In genomic region chr10:74177140-74177677, GRCh38 we compare ENCODE assay signal across 8 cellular contexts. TPM values are rescaled to one million over a fixed set of nuclear protein-coding genes. Genes with fewer than 3 reads are reported as not detected.
DNase-seq lines count a peak whose midpoint lies in the region; ATAC-seq and FAIRE-seq lines count a peak whose summit lies in the region.

No MANE protein-coding gene starts in this region.

- peak; percentile 4 for FAIRE-seq in HTR-8/SVneo (lab: Jason Lieb, UNC)

- no peaks in the 10 kb centered on the region for H3K9me3 Mint-ChIP-seq in dendritic cell treated with granulocyte-macrophage colony-stimulating factor and Interleukin-4, amounts not matched to agents 40 ng/mL and 50 ng/mL, for 4 days

- peaks cover 27% of the 10 kb centered on the region for H3K4me1 Mint-ChIP-seq in dendritic cell treated with granulocyte-macrophage colony-stimulating factor and Interleukin-4, amounts not matched to agents 40 ng/mL and 50 ng/mL, for 4 days (ENCODE audit: low read depth)

- DNase-seq in HTR-8/SVneo (ENCODE audit: insufficient read length, low spot score) (peak; percentile 45), lung microvascular endothelial cell (ENCODE audit: low read depth in 2 of 2) (peak; percentile 48), cortex of kidney (lab: John Stamatoyannopoulos, UW) (no peak), NCI-H526 treated with DMSO at 0.1 percent for 48 hours (lab: John Stamatoyannopoulos, UW) (no peak)
- peak; percentile 17 for DNase-seq in activated CD4-positive, CD25-positive, alpha-beta regulatory T cell treated with anti-CD3 and anti-CD28 coated beads, Interleukin-2, amount 50 U/mL, for 16 hours (ENCODE audit: low read depth, low spot score)
- DNase-seq in stimulated activated CD8-positive, alpha-beta memory T cell treated with anti-CD3 and anti-CD28 coated beads, Interleukin-15, amount 100 ng/mL, for 48 hours (ENCODE audit: low read depth in 2 of 2), result peak; percentile 21

- H3K27me3 Mint-ChIP-seq in dendritic cell treated with granulocyte-macrophage colony-stimulating factor and Interleukin-4, amounts not matched to agents 40 ng/mL and 50 ng/mL, for 4 days, result no peaks in the 10 kb centered on the region

- H3K36me3 Mint-ChIP-seq in dendritic cell treated with granulocyte-macrophage colony-stimulating factor and Interleukin-4, amounts not matched to agents 40 ng/mL and 50 ng/mL, for 4 days (ENCODE audit: low read depth), result peaks cover 9% of the 10 kb centered on the region

- intact Hi-C loops in dendritic cell treated with granulocyte-macrophage colony-stimulating factor and Interleukin-4, amounts not matched to agents 40 ng/mL and 50 ng/mL, for 4 days (cut with micrococcal nuclease), result no loop called here

- peak overlapping the region; percentile 97 for H3K27ac Mint-ChIP-seq in dendritic cell treated with granulocyte-macrophage colony-stimulating factor and Interleukin-4, amounts not matched to agents 40 ng/mL and 50 ng/mL, for 4 days

- peak; percentile 23 for ATAC-seq in GM19324 (IDR thresholded peaks at IDR 0.05; ENCODE audit: low FRiP score, unreplicated experiment)

- peak overlapping the region; percentile 95 for H3K4me3 Mint-ChIP-seq in dendritic cell treated with granulocyte-macrophage colony-stimulating factor and Interleukin-4, amounts not matched to agents 40 ng/mL and 50 ng/mL, for 4 days

RNA-seq across cellular contexts. Expression of gene ADK, which starts 26.2 kb away (rescaled TPM):
- 6.2 and 14.2 TPM in 2 replicates for total RNA-seq in lung microvascular endothelial cell

RNA-seq across cellular contexts. Expression of gene AP3M1, which starts 26.6 kb away (rescaled TPM):
- 22.8 and 23.1 TPM in 2 replicates for total RNA-seq in lung microvascular endothelial cell

Comparison
In these comparisons a context has a peak if more than half of its experiments do, and no peak if none do; other contexts are left out.
1. DNase-seq: peak in HTR-8/SVneo (single experiment), activated CD4-positive, CD25-positive, alpha-beta regulatory T cell treated with anti-CD3 and anti-CD28 coated beads, Interleukin-2, amount 50 U/mL, for 16 hours (single experiment), lung microvascular endothelial cell (2 of 2) and stimulated activated CD8-positive, alpha-beta memory T cell treated with anti-CD3 and anti-CD28 coated beads, Interleukin-15, amount 100 ng/mL, for 48 hours (2 of 2); none in cortex of kidney (single experiment) and NCI-H526 treated with DMSO at 0.1 percent for 48 hours (single experiment).